Comparison of ENCODE assay signal across 8 cellular contexts in the genomic region with DNA sequence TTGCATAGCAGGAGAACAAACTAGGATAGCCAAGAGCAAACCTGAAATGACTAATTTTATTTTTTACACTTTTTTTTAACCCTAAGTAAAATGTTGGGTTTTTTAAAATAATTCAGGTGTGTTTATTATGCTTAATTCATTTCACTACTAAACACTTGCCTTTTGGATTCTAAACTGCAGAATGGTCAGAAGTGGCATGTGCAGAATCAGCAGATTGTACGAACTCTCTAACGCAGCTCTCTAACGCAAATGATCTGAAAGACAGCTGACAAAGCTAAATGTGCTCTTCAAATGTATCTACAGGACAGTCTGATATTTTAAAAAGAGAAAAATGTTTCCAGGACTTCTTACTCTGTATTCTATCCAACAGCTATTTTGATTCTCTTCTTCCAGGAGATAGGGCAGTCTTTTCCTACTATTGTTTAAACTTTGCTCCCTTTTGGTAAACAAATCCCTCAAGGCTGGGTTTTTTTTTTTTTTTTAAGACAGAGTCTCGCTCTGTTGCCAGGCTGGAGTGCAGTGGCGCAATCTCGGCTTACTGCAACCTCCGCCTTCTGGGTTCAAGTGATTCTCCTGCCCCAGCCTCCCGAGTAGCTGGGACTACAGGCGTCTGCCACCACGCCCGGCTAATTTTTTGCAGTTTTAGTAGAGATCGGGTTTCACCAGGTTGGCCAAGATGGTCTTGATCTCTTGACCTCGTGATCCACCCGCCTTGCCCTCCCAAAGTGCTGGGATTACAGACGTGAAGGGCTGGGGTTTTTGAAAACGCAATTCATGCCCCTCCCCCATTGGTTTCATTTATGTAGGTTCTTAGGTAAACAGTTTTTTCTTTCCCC. TPM values are rescaled to one million over a fixed set of nuclear protein-coding genes. Genes with fewer than 3 reads are reported as not detected.
DNase-seq lines count a peak whose midpoint lies in the region; ATAC-seq, FAIRE-seq and TF ChIP-seq lines count a peak whose summit lies in the region.

No MANE protein-coding gene starts in this region.

- in situ Hi-C loops in GM13976 (cut with MboI; ENCODE audit: low sequenced_read_pairs, unreplicated experiment) = loop anchor here (10.0 kb wide), 1 partner anchor 132 kb away; a partner anchor contains a TSS

- TF ChIP-seq CTCF in MCF 10A (IDR thresholded peaks at IDR 0.05; ENCODE audit: unreplicated experiment) (no peak), GM13976 (IDR thresholded peaks at IDR 0.05; ENCODE audit: borderline replicate concordance, control extremely low read depth, extremely low read depth, insufficient read depth, missing control alignments) (no peak)

- DNase-seq in stimulated activated CD4-positive, alpha-beta T cell treated with anti-CD3 and anti-CD28 coated beads, Interleukin-4, amount 100 ng/mL, for 24 hours = peak; percentile 22
- no peak for DNase-seq in stimulated activated CD4-positive, alpha-beta T cell treated with anti-CD3 and anti-CD28 coated beads, Interleukin-4, amount 100 ng/mL, for 1 hour
- DNase-seq in MCF 10A (ENCODE audit: unreplicated experiment) (no peak), memory B cell (ENCODE audit: low spot score in 2 of 2) (no peak), GM12892 (ENCODE audit: insufficient read length) (no peak), GM13976 (ENCODE audit: low spot score) (no peak)
- no peak for DNase-seq in activated CD8-positive, alpha-beta memory T cell treated with anti-CD3 and anti-CD28 coated beads, Interleukin-2, amount 50 U/mL, for 48 hours

- intact Hi-C loops in MCF 10A (cut with micrococcal nuclease) = loop anchor here (5.0 kb wide), 3 partner anchors 101 to 1306 kb away; a partner anchor contains a TSS

- H3K4me1 ChIP-seq in urinary bladder (ENCODE audit: insufficient read depth) = no peaks in the 10 kb centered on the region

- FAIRE-seq in GM12892 (lab: Jason Lieb, UNC) = no peak

- H3K36me3 ChIP-seq in urinary bladder (ENCODE audit: insufficient read depth) = no peaks in the 10 kb centered on the region

- no TSS peak for BruUV-seq in MCF 10A (replicated peaks; lab: Mats Ljungman, UMichigan)

- 44% methylated on average over 16 of the region's 16 CpGs for WGBS in urinary bladder

- H3K27me3 Mint-ChIP-seq in MCF 10A (ENCODE audit: insufficient read depth, unreplicated experiment) (no peaks in the 10 kb centered on the region), memory B cell (no peaks in the 10 kb centered on the region)

- H3K4me3 ChIP-seq in urinary bladder (ENCODE audit: low read depth, low read length) = peak overlapping the region; percentile 66

- H3K4me3 Mint-ChIP-seq in MCF 10A (ENCODE audit: unreplicated experiment) (peak overlapping the region; percentile 99), memory B cell (peak overlapping the region; percentile 72)

- peaks cover 33% of the 10 kb centered on the region for H3K4me1 Mint-ChIP-seq in MCF 10A (ENCODE audit: insufficient read depth, unreplicated experiment)
- peaks cover 30% of the 10 kb centered on the region for H3K4me1 Mint-ChIP-seq in memory B cell

- no peak for ATAC-seq in memory B cell (ENCODE audit: low read depth)

- POLR2A ChIA-PET in MCF 10A (lab: Yijun Ruan, JAX) = interaction anchor here (0.6 to 8.3 kb wide), 19 partner anchors 15 to 1934 kb away, joined by 3 to 121 read pairs (median 5); a partner anchor contains a TSS

- no peaks in the 10 kb centered on the region for H3K9me3 Mint-ChIP-seq in MCF 10A (ENCODE audit: unreplicated experiment)
- no peaks in the 10 kb centered on the region for H3K9me3 Mint-ChIP-seq in memory B cell

- CTCF ChIA-PET in MCF 10A (lab: Yijun Ruan, JAX) = interaction anchor here (0.6 to 9.1 kb wide), 8 partner anchors 10 to 511 kb away, joined by 3 to 53 read pairs (median 4); a partner anchor contains a TSS

- no peaks in the 10 kb centered on the region for H3K36me3 Mint-ChIP-seq in MCF 10A (ENCODE audit: insufficient read depth, unreplicated experiment)
- H3K36me3 Mint-ChIP-seq in memory B cell = peaks cover 8% of the 10 kb centered on the region

- peak overlapping the region; percentile 80 for H3K27ac Mint-ChIP-seq in MCF 10A (ENCODE audit: low read depth, unreplicated experiment)
- no peak overlapping the region for H3K27ac Mint-ChIP-seq in memory B cell

- peak overlapping the region; percentile 68 for H3K27ac ChIP-seq in urinary bladder (ENCODE audit: low read depth)

- TF ChIP-seq POLR2A in GM12892 (IDR thresholded peaks at IDR 0.05; ENCODE audit: low read depth, low read length) = no peak

RNA-seq across cellular contexts. Expression of a gene that starts 1.3 kb away (rescaled TPM):
- total RNA-seq in MCF 10A (2022) (24.6 and 35.5 TPM in 2 replicates), urinary bladder (20.4 TPM)
- 18.9 TPM for polyA plus RNA-seq in urinary bladder
- 6.4 TPM for polyA plus RNA-seq in GM12892 (2012; ENCODE audit: missing spikeins)

RNA-seq across cellular contexts. Expression of a gene that starts 1.7 kb away (rescaled TPM):
- total RNA-seq in MCF 10A (2022) (18.3 and 21.1 TPM in 2 replicates), urinary bladder (32.7 TPM)
- 32.9 TPM for polyA plus RNA-seq in urinary bladder
- polyA plus RNA-seq in GM12892 (2012; ENCODE audit: missing spikeins) = 59.5 TPM

RNA-seq across cellular contexts. Expression of a gene that starts 58.6 kb away (rescaled TPM):
- total RNA-seq in MCF 10A (2022) (12.9 and 21.5 TPM in 2 replicates), urinary bladder (42.3 TPM)
- polyA plus RNA-seq in urinary bladder = 5.2 TPM
- 8.3 TPM for polyA plus RNA-seq in GM12892 (2012; ENCODE audit: missing spikeins)
